Comparison of ENCODE assay signal across 1 cellular context in genomic region chr14:22190411-22191191, GRCh38.
TF ChIP-seq lines count a peak whose summit lies in the region.

No MANE protein-coding gene starts in this region.

TF ChIP-seq in GM23338, 12 proteins besides CTCF, POLR2A, EP300 and RAD21 (continued from another document):
- TF ChIP-seq, protein P1, sequence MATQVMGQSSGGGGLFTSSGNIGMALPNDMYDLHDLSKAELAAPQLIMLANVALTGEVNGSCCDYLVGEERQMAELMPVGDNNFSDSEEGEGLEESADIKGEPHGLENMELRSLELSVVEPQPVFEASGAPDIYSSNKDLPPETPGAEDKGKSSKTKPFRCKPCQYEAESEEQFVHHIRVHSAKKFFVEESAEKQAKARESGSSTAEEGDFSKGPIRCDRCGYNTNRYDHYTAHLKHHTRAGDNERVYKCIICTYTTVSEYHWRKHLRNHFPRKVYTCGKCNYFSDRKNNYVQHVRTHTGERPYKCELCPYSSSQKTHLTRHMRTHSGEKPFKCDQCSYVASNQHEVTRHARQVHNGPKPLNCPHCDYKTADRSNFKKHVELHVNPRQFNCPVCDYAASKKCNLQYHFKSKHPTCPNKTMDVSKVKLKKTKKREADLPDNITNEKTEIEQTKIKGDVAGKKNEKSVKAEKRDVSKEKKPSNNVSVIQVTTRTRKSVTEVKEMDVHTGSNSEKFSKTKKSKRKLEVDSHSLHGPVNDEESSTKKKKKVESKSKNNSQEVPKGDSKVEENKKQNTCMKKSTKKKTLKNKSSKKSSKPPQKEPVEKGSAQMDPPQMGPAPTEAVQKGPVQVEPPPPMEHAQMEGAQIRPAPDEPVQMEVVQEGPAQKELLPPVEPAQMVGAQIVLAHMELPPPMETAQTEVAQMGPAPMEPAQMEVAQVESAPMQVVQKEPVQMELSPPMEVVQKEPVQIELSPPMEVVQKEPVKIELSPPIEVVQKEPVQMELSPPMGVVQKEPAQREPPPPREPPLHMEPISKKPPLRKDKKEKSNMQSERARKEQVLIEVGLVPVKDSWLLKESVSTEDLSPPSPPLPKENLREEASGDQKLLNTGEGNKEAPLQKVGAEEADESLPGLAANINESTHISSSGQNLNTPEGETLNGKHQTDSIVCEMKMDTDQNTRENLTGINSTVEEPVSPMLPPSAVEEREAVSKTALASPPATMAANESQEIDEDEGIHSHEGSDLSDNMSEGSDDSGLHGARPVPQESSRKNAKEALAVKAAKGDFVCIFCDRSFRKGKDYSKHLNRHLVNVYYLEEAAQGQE (IDR thresholded peaks at IDR 0.05; ENCODE audit: unreplicated experiment) = no peak
- TF ChIP-seq NANOG (IDR thresholded peaks at IDR 0.05; ENCODE audit: borderline replicate concordance) = no peak
